29 cellular contexts compared by ENCODE assay signal in genomic region chr11:115698243-115698642, GRCh38.
"Had no signal": no experiment of that assay in that cellular context is flagged by ENCODE, and none has a peak within 500 bp of the region (broad histone marks: within the 10 kb centered on the region; RNA-seq: fewer than 3 reads in every experiment).

No MANE protein-coding gene starts in this region.

- H3K9me3 Mint-ChIP-seq: activated CD8-positive, alpha-beta T cell treated with anti-CD3 and anti-CD28 coated beads for 36 hours; T-helper 2 cell treated with Interferon-gamma antibody and Interleukin-4, amounts not matched to agents 5 μg/mL and 100 μg/mL, for 36 hours had no signal

- H3K27ac ChIP-seq: brain microvascular endothelial cell, WERI-Rb-1 had no signal

- ATAC-seq: activated CD4-positive, CD25-positive, alpha-beta regulatory T cell treated with anti-CD3 and anti-CD28 coated beads, Interleukin-2, amount 50 U/mL, for 24 hours; activated CD8-positive, alpha-beta T cell treated with anti-CD3 and anti-CD28 coated beads for 36 hours; activated T-cell treated with anti-CD3 and anti-CD28 coated beads, Interleukin-2, amount 50 U/mL, for 4 hours; activated T-helper 17 cell treated with anti-CD3 and anti-CD28 coated beads, Interleukin-2, amount 50 U/mL, for 72 hours; esophagus mucosa; T-helper 17 cell had no signal

- H3K36me3 Mint-ChIP-seq: activated naive CD8-positive, alpha-beta T cell had no signal

- H3K27ac Mint-ChIP-seq: activated B cell treated with CpG ODN at 0.5 μM for 24 hours; activated CD8-positive, alpha-beta T cell treated with anti-CD3 and anti-CD28 coated beads for 36 hours; activated naive CD8-positive, alpha-beta T cell; activated T-helper 17 cell treated with anti-CD3 and anti-CD28 coated beads, Interleukin-2, amount 50 U/mL, for 72 hours; T-helper 17 cell; T-helper 2 cell treated with Interferon-gamma antibody and Interleukin-4, amounts not matched to agents 5 μg/mL and 100 μg/mL, for 36 hours had no signal

- H3K27me3 Mint-ChIP-seq: activated CD8-positive, alpha-beta T cell treated with anti-CD3 and anti-CD28 coated beads for 36 hours; T-helper 17 cell had no signal

- DNase-seq: activated B cell treated with CpG ODN at 0.5 μM for 24 hours; activated CD4-positive, alpha-beta T cell treated with anti-CD3 and anti-CD28 coated beads for 48 hours; activated CD4-positive, alpha-beta T cell treated with anti-CD3 and anti-CD28 coated beads, Interleukin-2, amount 50 U/mL, for 1 hour; activated CD4-positive, alpha-beta T cell treated with anti-CD3 and anti-CD28 coated beads, Interleukin-2, amount 50 U/mL, for 48 hours; activated CD8-positive, alpha-beta memory T cell treated with anti-CD3 and anti-CD28 coated beads for 24 hours; activated CD8-positive, alpha-beta T cell treated with anti-CD3 and anti-CD28 coated beads for 36 hours; activated effector memory CD4-positive, alpha-beta T cell treated with Interleukin-2 at 50 U/mL for 16 hours; activated gamma-delta T cell treated with Interleukin-2 at 50 U/mL for 16 hours; activated naive CD4-positive, alpha-beta T cell treated with anti-CD3 and anti-CD28 coated beads, Interleukin-2, amount 50 U/mL, for 16 hours; activated naive CD4-positive, alpha-beta T cell treated with Interleukin-2 at 50 U/mL for 16 hours; activated T-cell treated with anti-CD3 and anti-CD28 coated beads, Interleukin-2, amount 50 U/mL, for 4 hours; amniotic stem cell; anterior cingulate cortex; brain microvascular endothelial cell; caudate nucleus; cortex of kidney; dermis blood vessel endothelial cell; effector CD8-positive, alpha-beta T cell; foreskin fibroblast; head of caudate nucleus; T-helper 1 cell; T-helper 17 cell; T1000; WERI-Rb-1 had no signal

- H3K27me3 ChIP-seq: brain microvascular endothelial cell had no signal

- H3K36me3 ChIP-seq: brain microvascular endothelial cell, WERI-Rb-1 had no signal

- H3K4me1 Mint-ChIP-seq: activated B cell treated with CpG ODN at 0.5 μM for 24 hours; activated T-helper 17 cell treated with anti-CD3 and anti-CD28 coated beads, Interleukin-2, amount 50 U/mL, for 72 hours; T-helper 17 cell had no signal

- H3K4me3 Mint-ChIP-seq: activated B cell treated with CpG ODN at 0.5 μM for 24 hours; activated CD8-positive, alpha-beta T cell treated with anti-CD3 and anti-CD28 coated beads for 36 hours; activated naive CD8-positive, alpha-beta T cell; activated T-cell treated with anti-CD3 and anti-CD28 coated beads, Interleukin-2, amount 50 U/mL, for 4 hours; activated T-helper 17 cell treated with anti-CD3 and anti-CD28 coated beads, Interleukin-2, amount 50 U/mL, for 72 hours; T-helper 17 cell; T-helper 2 cell treated with Interferon-gamma antibody and Interleukin-4, amounts not matched to agents 5 μg/mL and 100 μg/mL, for 36 hours had no signal
